ENCODE assay signal across 11 cellular contexts in genomic region chr10:33237736-33238624, GRCh38.
DNase-seq lines count a peak whose midpoint lies in the region; ATAC-seq, FAIRE-seq and TF ChIP-seq lines count a peak whose summit lies in the region.
"Had no signal": no experiment of that assay in that cellular context is flagged by ENCODE, and none has a peak within 500 bp of the region (broad histone marks: within the 10 kb centered on the region; RNA-seq: fewer than 3 reads in every experiment).

No MANE protein-coding gene starts in this region.

- no peak for TF ChIP-seq CTCF in A549 (IDR thresholded peaks at IDR 0.05)
- TF ChIP-seq CTCF in astrocyte of the spinal cord (IDR thresholded peaks at IDR 0.05; ENCODE audit: low read depth, low read length) = no peak
- no peak for TF ChIP-seq CTCF in CD14-positive monocyte (IDR thresholded peaks at IDR 0.05)

- ATAC-seq in A549 (peak; percentile 94 to 97), GM21515 (IDR thresholded peaks at IDR 0.05; ENCODE audit: unreplicated experiment) (no peak), GM19023 (IDR thresholded peaks at IDR 0.05; ENCODE audit: unreplicated experiment) (no peak)

- peaks cover 0 to 5% (median 2%) of the 10 kb centered on the region in 3 donors for H3K27me3 Mint-ChIP-seq in CD14-positive monocyte (ENCODE audit: low read depth in 3 of 3)

- in situ Hi-C loops in astrocyte of the spinal cord (cut with HindIII; ENCODE audit: low sequenced_read_pairs) = no loop called here

- no peak overlapping the region for H3K4me3 Mint-ChIP-seq in CD14-positive monocyte
- H3K4me3 Mint-ChIP-seq: T-helper 1 cell treated with Interleukin-12 subunit alpha and Interleukin-12 subunit beta and Interleukin-4 antibody, amounts not matched to agents 30 μg/mL and 1 μg/mL, for 36 hours had no signal

- H3K4me1 ChIP-seq in A549 = peaks cover 84% of the 10 kb centered on the region

- H3K4me3 ChIP-seq in A549 (no peak overlapping the region), astrocyte of the spinal cord (ENCODE audit: low read depth, low read length) (no peak overlapping the region)
- H3K4me3 ChIP-seq: BLaER1 treated with 17β-estradiol and CSF1 and Interleukin-3, amounts not matched to agents 10 nM and 100 nM had no signal

- POLR2A ChIA-PET in A549 (lab: Yijun Ruan, JAX) = interaction anchor here (0.7 to 2.6 kb wide), 2 partner anchors 21 to 36 kb away, joined by 3 to 10 read pairs; no protein-coding TSS in a partner anchor

- no peaks in the 10 kb centered on the region for H3K9me3 ChIP-seq in A549
- H3K9me3 ChIP-seq: BLaER1 treated with 17β-estradiol and CSF1 and Interleukin-3, amounts not matched to agents 10 nM and 100 nM had no signal

- no peaks in the 10 kb centered on the region for H3K36me3 Mint-ChIP-seq in CD14-positive monocyte

- no peaks in the 10 kb centered on the region for H3K9me3 Mint-ChIP-seq in CD14-positive monocyte
- H3K9me3 Mint-ChIP-seq: T-helper 1 cell treated with Interleukin-12 subunit alpha and Interleukin-12 subunit beta and Interleukin-4 antibody, amounts not matched to agents 30 μg/mL and 1 μg/mL, for 36 hours had no signal

- peak; percentile 28 to 44; a peak in 4 of 5 replicates for TF ChIP-seq RAD21 in A549 (conservative IDR thresholded peaks at IDR 0.05 in 1 of 2, IDR thresholded peaks at IDR 0.05 in 1 of 2)

- under 1% methylated on average over 8 of the region's 8 CpGs for WGBS in A549 (ENCODE audit: missing lambda C conversion rate)

- H3K4me2 ChIP-seq in A549 = peak overlapping the region; percentile 74
- H3K4me2 ChIP-seq: BLaER1 treated with 17β-estradiol and CSF1 and Interleukin-3, amounts not matched to agents 10 nM and 100 nM had no signal

- TF ChIP-seq EP300 in A549 (IDR thresholded peaks at IDR 0.05) = peak; percentile 79 to 83; a peak in 3 of 5 replicates

- intact Hi-C loops in CD14-positive monocyte (cut with micrococcal nuclease) = no loop called here

- H3K27ac Mint-ChIP-seq in CD14-positive monocyte = no peak overlapping the region
- H3K27ac Mint-ChIP-seq: T-helper 1 cell treated with Interleukin-12 subunit alpha and Interleukin-12 subunit beta and Interleukin-4 antibody, amounts not matched to agents 30 μg/mL and 1 μg/mL, for 36 hours had no signal

- CTCF ChIA-PET in A549 (lab: Yijun Ruan, JAX) = interaction anchor here (0.6 to 2.1 kb wide), 6 partner anchors 12 to 53 kb away, joined by 3 to 7 read pairs (median 3); no protein-coding TSS in a partner anchor

- DNase-seq in A549 (ENCODE audit: low read depth in 1 of 2, low spot score in 1 of 2) (peak; percentile 90 to 96), HS-27A (ENCODE audit: low read depth) (peak; percentile 86), astrocyte of the spinal cord (ENCODE audit: low read depth, low spot score) (peak; percentile 97), islet precursor cell (peak; percentile 92), CD14-positive monocyte (ENCODE audit: low spot score) (no peak), NCI-H1694 (lab: John Stamatoyannopoulos, UW) (no peak)
- DNase-seq: stimulated activated CD4-positive, alpha-beta T cell treated with anti-CD3 and anti-CD28 coated beads, Interleukin-4, amount 100 ng/mL, for 4 hours had no signal

- H3K27ac ChIP-seq in A549 = peak overlapping the region; percentile 91 to 92
- H3K27ac ChIP-seq: BLaER1 treated with 17β-estradiol and CSF1 and Interleukin-3, amounts not matched to agents 10 nM and 100 nM had no signal

- FAIRE-seq in A549 (lab: Jason Lieb, UNC) = peak; percentile 98

- TF ChIP-seq POLR2A in A549 (IDR thresholded peaks at IDR 0.05; ENCODE audit: low read length) = no peak

- H3K4me1 Mint-ChIP-seq in CD14-positive monocyte = peaks cover 7% of the 10 kb centered on the region

TF ChIP-seq in A549, 52 proteins besides CTCF, POLR2A, EP300 and RAD21 (continues in another document):
- TF ChIP-seq HMGXB4 (CRISPR knock-in tag; IDR thresholded peaks at IDR 0.05; ENCODE audit: borderline replicate concordance) (no peak), MYC (IDR thresholded peaks at IDR 0.05; ENCODE audit: borderline replicate concordance, low read length) (no peak), NPAS2 (CRISPR knock-in tag; IDR thresholded peaks at IDR 0.05; ENCODE audit: borderline replicate concordance) (no peak), ATOH8 (CRISPR knock-in tag; IDR thresholded peaks at IDR 0.05; ENCODE audit: low read depth) (peak; percentile 29; the same call in 1 of the 2 replicates), RARB (CRISPR knock-in tag; IDR thresholded peaks at IDR 0.05) (peak; percentile 79), RFX5 (IDR thresholded peaks at IDR 0.05) (no peak), TP53 (CRISPR knock-in tag; IDR thresholded peaks at IDR 0.05) (no peak), CHD4 (IDR thresholded peaks at IDR 0.05; ENCODE audit: borderline replicate concordance) (no peak), EHMT2 (IDR thresholded peaks at IDR 0.05; ENCODE audit: low read depth) (no peak), SMC3 (IDR thresholded peaks at IDR 0.05) (peak; percentile 32; the same call in 1 of the 3 replicates), ZNF302 (CRISPR knock-in tag; IDR thresholded peaks at IDR 0.05) (peak; percentile 67), MAZ (IDR thresholded peaks at IDR 0.05; ENCODE audit: borderline replicate concordance, low read depth, low read length) (no peak), FOSB (CRISPR knock-in tag; IDR thresholded peaks at IDR 0.05) (no peak), JUN (IDR thresholded peaks at IDR 0.05) (peak; percentile 63 to 70; a peak in 4 of 5 replicates), REST (IDR thresholded peaks at IDR 0.05) (no peak), NFE2L2 (conservative IDR thresholded peaks at IDR 0.05; ENCODE audit: low read length) (peak; percentile 51), HOXA7 (CRISPR knock-in tag; IDR thresholded peaks at IDR 0.05) (peak; percentile 54; the same call in 1 of the 2 replicates), E2F6 (IDR thresholded peaks at IDR 0.05; ENCODE audit: borderline replicate concordance, low read depth) (no peak), FOXS1 (CRISPR knock-in tag; IDR thresholded peaks at IDR 0.05) (peak; percentile 44; the same call in 1 of the 2 replicates), ESRRA (IDR thresholded peaks at IDR 0.05; ENCODE audit: borderline replicate concordance, low read length) (no peak), RCOR1 (IDR thresholded peaks at IDR 0.05; ENCODE audit: low read depth, low read length) (no peak), ZFP36 (IDR thresholded peaks at IDR 0.05; ENCODE audit: borderline replicate concordance, partially characterized antibody) (no peak), SREBF2 (IDR thresholded peaks at IDR 0.05) (no peak), JUNB (IDR thresholded peaks at IDR 0.05) (peak; percentile 86), HDAC2 (IDR thresholded peaks at IDR 0.05) (no peak), NR3C1 (IDR thresholded peaks at IDR 0.05) (no peak), HOXB5 (CRISPR knock-in tag; IDR thresholded peaks at IDR 0.05) (no peak)

Comparison
In these comparisons a context has a peak if more than half of its experiments do, and no peak if none do; other contexts are left out.
1. ATAC-seq: peak in A549 (2 of 2); none in GM21515 (single experiment) and GM19023 (single experiment).
2. DNase-seq: peak in A549 (2 of 2), HS-27A (single experiment), astrocyte of the spinal cord (single experiment) and islet precursor cell (single experiment); none in CD14-positive monocyte (single experiment) and NCI-H1694 (single experiment).